Comparison of ENCODE assay signal across 8 cellular contexts in the genomic region with DNA sequence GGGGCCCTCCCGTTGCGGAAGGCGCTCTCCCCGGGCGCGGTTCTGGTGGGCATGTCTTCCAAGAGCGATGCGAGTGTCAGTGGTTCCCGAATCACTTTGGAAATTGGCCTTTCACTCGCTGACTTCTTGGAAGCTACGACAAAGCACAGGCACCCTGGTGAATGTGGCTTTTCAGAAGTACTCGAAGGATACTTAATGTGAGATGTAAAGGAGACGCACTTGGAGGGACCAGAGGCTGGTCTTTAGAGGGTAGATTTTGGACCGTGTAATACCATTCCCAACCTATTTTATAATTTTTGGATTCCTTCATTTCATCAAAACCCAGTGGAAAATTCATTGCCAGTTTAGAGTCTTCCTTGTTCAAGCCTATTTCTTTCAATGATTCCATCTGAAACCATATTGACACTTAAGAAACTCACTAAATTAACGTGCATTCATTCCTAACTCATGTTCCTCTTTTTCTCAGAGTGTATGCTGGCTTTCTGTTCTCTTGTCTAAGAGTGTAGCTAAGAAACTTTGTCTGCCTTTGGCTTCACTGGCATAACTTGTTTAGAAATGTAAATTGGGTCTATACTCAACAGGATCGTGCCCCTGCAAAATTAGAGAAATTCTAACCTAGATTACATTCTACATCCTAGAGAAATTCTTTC. TPM values are rescaled to one million over a fixed set of nuclear protein-coding genes. Genes with fewer than 3 reads are reported as not detected.
DNase-seq lines count a peak whose midpoint lies in the region; ATAC-seq and TF ChIP-seq lines count a peak whose summit lies in the region.

No MANE protein-coding gene starts in this region.

- BruUV-seq in Calu3 (replicated peaks; lab: Mats Ljungman, UMichigan): TSS peak; percentile 65

- H3K9ac ChIP-seq in HUES6 (ENCODE audit: low read length): peak overlapping the region; percentile 74

- H3K9me3 ChIP-seq in HUES6 (ENCODE audit: control insufficient read depth, insufficient read depth, low read depth, low read length) (no peaks in the 10 kb centered on the region), right atrium auricular region (no peaks in the 10 kb centered on the region)

- intact Hi-C loops in Calu3 (cut with micrococcal nuclease; ENCODE audit: unreplicated experiment): loop anchor here (5.0 kb wide), 1 partner anchor 617 kb away; the partner anchor contains the start of gene ZC3HC1

- no peak for TF ChIP-seq CTCF in Calu3 (IDR thresholded peaks at IDR 0.05; ENCODE audit: unreplicated experiment)
- TF ChIP-seq CTCF in right atrium auricular region (IDR thresholded peaks at IDR 0.05): no peak

- H3K27ac ChIP-seq in HUES6 (ENCODE audit: low read depth, low read length): no peak overlapping the region
- peak overlapping the region; percentile 89 for H3K27ac ChIP-seq in right atrium auricular region

- peaks cover 9% of the 10 kb centered on the region for H3K4me1 Mint-ChIP-seq in Calu3 (ENCODE audit: low read depth, unreplicated experiment)
- H3K4me1 Mint-ChIP-seq in activated naive CD4-positive, alpha-beta T cell treated with anti-CD3 and anti-CD28 coated beads, Interleukin-2, amount 50 U/mL, for 24 hours: peaks cover 18% of the 10 kb centered on the region

- ATAC-seq in GM19467 (IDR thresholded peaks at IDR 0.05; ENCODE audit: unreplicated experiment) (peak; percentile 22), GM18519 (IDR thresholded peaks at IDR 0.05; ENCODE audit: low FRiP score, unreplicated experiment) (no peak)

- H3K27me3 ChIP-seq in HUES6 (ENCODE audit: control insufficient read depth, insufficient read depth, low read length) (0 out of 2 replicates have a peak, but pooled peaks cover 8% of the 10 kb centered on the region), right atrium auricular region (no peaks in the 10 kb centered on the region)

- H3K9me3 Mint-ChIP-seq in Calu3 (ENCODE audit: low read depth, unreplicated experiment): no peaks in the 10 kb centered on the region
- no peaks in the 10 kb centered on the region for H3K9me3 Mint-ChIP-seq in activated naive CD4-positive, alpha-beta T cell treated with anti-CD3 and anti-CD28 coated beads, Interleukin-2, amount 50 U/mL, for 24 hours

- DNase-seq in Calu3: no peak
- DNase-seq in right atrium auricular region (ENCODE audit: low spot score): no peak
- no peak for DNase-seq in skeletal muscle cell (ENCODE audit: low read depth)
- no peak for DNase-seq in NK-92 treated with Interleukin-12 subunit alpha and Interleukin-12 subunit beta, amount 100 ng/mL, for 24 hours (lab: John Stamatoyannopoulos, UW)

- CTCF ChIA-PET in Calu3 (lab: Charles Lee): no interaction called here

- H3K36me3 ChIP-seq in HUES6 (ENCODE audit: control insufficient read depth, insufficient read depth, low read length) (peaks cover 14% of the 10 kb centered on the region), right atrium auricular region (no peaks in the 10 kb centered on the region)

- H3K4me3 Mint-ChIP-seq in Calu3 (ENCODE audit: low read depth, unreplicated experiment): peak overlapping the region; percentile 84
- peak overlapping the region; percentile 88 for H3K4me3 Mint-ChIP-seq in activated naive CD4-positive, alpha-beta T cell treated with anti-CD3 and anti-CD28 coated beads, Interleukin-2, amount 50 U/mL, for 24 hours

- H3K27ac Mint-ChIP-seq in Calu3 (ENCODE audit: unreplicated experiment): no peak overlapping the region
- peak overlapping the region; percentile 46 for H3K27ac Mint-ChIP-seq in activated naive CD4-positive, alpha-beta T cell treated with anti-CD3 and anti-CD28 coated beads, Interleukin-2, amount 50 U/mL, for 24 hours

- H3K4me3 ChIP-seq in HUES6 (ENCODE audit: low read depth, low read length): peak overlapping the region; percentile 100
- H3K4me3 ChIP-seq in right atrium auricular region: peak overlapping the region; percentile 70 to 83
- peak overlapping the region; percentile 81 for H3K4me3 ChIP-seq in skeletal muscle cell (ENCODE audit: low read depth, low read length)

- H3K4me1 ChIP-seq in HUES6 (ENCODE audit: control insufficient read depth, insufficient read depth, low read length) (peaks cover 5% of the 10 kb centered on the region; the same call in 1 of the 2 replicates), right atrium auricular region (peaks cover 0 to 6% of the 10 kb centered on the region in 2 donors)

- H3K27me3 Mint-ChIP-seq in Calu3 (ENCODE audit: unreplicated experiment): peaks cover 16% of the 10 kb centered on the region
- H3K27me3 Mint-ChIP-seq in activated naive CD4-positive, alpha-beta T cell treated with anti-CD3 and anti-CD28 coated beads, Interleukin-2, amount 50 U/mL, for 24 hours: no peaks in the 10 kb centered on the region

- H3K36me3 Mint-ChIP-seq in Calu3 (ENCODE audit: insufficient read depth, unreplicated experiment): peaks cover 18% of the 10 kb centered on the region
- H3K36me3 Mint-ChIP-seq in activated naive CD4-positive, alpha-beta T cell treated with anti-CD3 and anti-CD28 coated beads, Interleukin-2, amount 50 U/mL, for 24 hours: no peaks in the 10 kb centered on the region

RNA-seq across cellular contexts. Expression of gene COPG2, which starts 0.6 kb away (rescaled TPM):
- total RNA-seq in Calu3 (2022) (18.2 and 19.8 TPM in 2 replicates), right atrium auricular region (10 to 100 TPM; 13.1 to 19.3 TPM)

RNA-seq across cellular contexts. Expression of gene TSGA13, which starts 17.2 kb away (rescaled TPM):
- total RNA-seq in Calu3 (2022): not detected in 2 replicates
- total RNA-seq in right atrium auricular region: not detected
